11 cellular contexts compared by ENCODE assay signal in genomic region chr5:132447196-132447595, GRCh38. TPM values are rescaled to one million over a fixed set of nuclear protein-coding genes. Genes with fewer than 3 reads are reported as not detected.
DNase-seq lines count a peak whose midpoint lies in the region; ATAC-seq lines count a peak whose summit lies in the region.
"Had no signal": no experiment of that assay in that cellular context is flagged by ENCODE, and none has a peak within 500 bp of the region (broad histone marks: within the 10 kb centered on the region; RNA-seq: fewer than 3 reads in every experiment).

No MANE protein-coding gene starts in this region.

- peak overlapping the region in 1 of 2 experiments; percentile 3 for H3K4ac ChIP-seq in mesenchymal stem cell (ENCODE audit: low read depth in 1 of 2, low read length in 2 of 2)

- no peak overlapping the region for H2AK5ac ChIP-seq in mesenchymal stem cell (ENCODE audit: low read length, severe bottlenecking)

- no peak overlapping the region for H3K27ac Mint-ChIP-seq in activated naive CD8-positive, alpha-beta T cell
- H3K27ac Mint-ChIP-seq in activated naive CD8-positive, alpha-beta T cell treated with anti-CD3 and anti-CD28 coated beads for 36 hours: no peak overlapping the region
- peak overlapping the region; percentile 89 for H3K27ac Mint-ChIP-seq in T-helper 17 cell

- no peak for DNase-seq in activated naive CD8-positive, alpha-beta T cell treated with anti-CD3 and anti-CD28 coated beads for 36 hours
- DNase-seq in T-helper 17 cell: no peak
- DNase-seq in mesenchymal stem cell: no peak
- DNase-seq in cerebellar nuclear complex (lab: John Stamatoyannopoulos, UW): no peak
- DNase-seq in stimulated activated CD4-positive, alpha-beta T cell treated with anti-CD3 and anti-CD28 coated beads, Interleukin-15, amount 100 ng/mL, for 24 hours: no peak
- DNase-seq: NCI-H187 treated with DMSO at 0.1 percent for 48 hours, NCI-H82 had no signal

- H3K23ac ChIP-seq in mesenchymal stem cell (ENCODE audit: low read length in 2 of 2): no peak overlapping the region

- peak overlapping the region; percentile 39 for H3K4me3 Mint-ChIP-seq in activated naive CD8-positive, alpha-beta T cell
- H3K4me3 Mint-ChIP-seq in activated naive CD8-positive, alpha-beta T cell treated with anti-CD3 and anti-CD28 coated beads for 36 hours: no peak overlapping the region
- H3K4me3 Mint-ChIP-seq in T-helper 17 cell: peak overlapping the region; percentile 70

- peaks cover 7 to 12% of the 10 kb centered on the region in 2 experiments for H3K36me3 ChIP-seq in mesenchymal stem cell (ENCODE audit: control insufficient read depth in 1 of 2, insufficient read depth in 2 of 2, low read depth in 1 of 2, low read length in 2 of 2)
- peaks cover 7 to 9% of the 10 kb centered on the region in 2 donors for H3K36me3 ChIP-seq in stomach smooth muscle (ENCODE audit: control insufficient read depth in 2 of 2, insufficient read depth in 2 of 2, low read length in 2 of 2)

- ATAC-seq in T-helper 17 cell (peak; percentile 79), HG03135 (IDR thresholded peaks at IDR 0.05; ENCODE audit: unreplicated experiment) (no peak)

- H2BK12ac ChIP-seq in mesenchymal stem cell (ENCODE audit: low read length in 2 of 2): peak overlapping the region; percentile 3 to 47

- H2BK5ac ChIP-seq in mesenchymal stem cell (ENCODE audit: low read depth, low read length, poor library complexity, severe bottlenecking): no peak overlapping the region

- no peak overlapping the region for H3K4me3 ChIP-seq in mesenchymal stem cell (ENCODE audit: insufficient read depth in 1 of 2, low read depth in 1 of 2, low read length in 2 of 2)
- no peak overlapping the region for H3K4me3 ChIP-seq in stomach smooth muscle (ENCODE audit: low read length in 2 of 2)

- H4K8ac ChIP-seq in mesenchymal stem cell (ENCODE audit: low read length): no peak overlapping the region

- no peak overlapping the region for H3K14ac ChIP-seq in mesenchymal stem cell (ENCODE audit: low read length in 2 of 2)

- H3K27me3 ChIP-seq in mesenchymal stem cell (ENCODE audit: control insufficient read depth in 1 of 2, insufficient read depth in 1 of 2, low read length in 2 of 2) (no peaks in the 10 kb centered on the region), stomach smooth muscle (ENCODE audit: control insufficient read depth in 1 of 2, insufficient read depth in 2 of 2, low read length in 2 of 2) (no peaks in the 10 kb centered on the region)

- H3K4me1 ChIP-seq in mesenchymal stem cell (ENCODE audit: control insufficient read depth, insufficient read depth, low read depth, low read length): peaks cover 9% of the 10 kb centered on the region
- H3K4me1 ChIP-seq in stomach smooth muscle (ENCODE audit: control insufficient read depth, insufficient read depth, low read length): peaks cover 28% of the 10 kb centered on the region

- H3K9ac ChIP-seq in mesenchymal stem cell (ENCODE audit: low read length) (no peak overlapping the region), stomach smooth muscle (ENCODE audit: low read length in 2 of 2) (peak overlapping the region in 1 of 2 donors; percentile 29)

- no peak overlapping the region for H2BK120ac ChIP-seq in mesenchymal stem cell (ENCODE audit: low read depth, low read length)

- WGBS in mesenchymal stem cell: 100% methylated on average over 2 of the region's 2 CpGs

- H3K79me1 ChIP-seq in mesenchymal stem cell (replicated peaks; ENCODE audit: low read length, poor library complexity, severe bottlenecking): peaks cover 18% of the 10 kb centered on the region

- no peak overlapping the region for H4K91ac ChIP-seq in mesenchymal stem cell (ENCODE audit: low read length)

- no peak overlapping the region for H3K18ac ChIP-seq in mesenchymal stem cell (ENCODE audit: low read depth in 1 of 2, low read length in 2 of 2)

- H3K36me3 Mint-ChIP-seq in activated naive CD8-positive, alpha-beta T cell: peaks cover 14% of the 10 kb centered on the region
- peaks cover 42% of the 10 kb centered on the region for H3K36me3 Mint-ChIP-seq in activated naive CD8-positive, alpha-beta T cell treated with anti-CD3 and anti-CD28 coated beads for 36 hours
- peaks cover 8% of the 10 kb centered on the region for H3K36me3 Mint-ChIP-seq in T-helper 17 cell (ENCODE audit: low read depth)

- H3K27ac ChIP-seq in mesenchymal stem cell (ENCODE audit: low read length, poor library complexity, severe bottlenecking) (no peak overlapping the region), stomach smooth muscle (ENCODE audit: low read length) (peak overlapping the region; percentile 11)
- H3K27ac ChIP-seq: HL-60 had no signal

- H2BK15ac ChIP-seq in mesenchymal stem cell (ENCODE audit: low read depth, poor library complexity, severe bottlenecking): no peak overlapping the region

- H3K27me3 Mint-ChIP-seq in activated naive CD8-positive, alpha-beta T cell: no peaks in the 10 kb centered on the region
- no peaks in the 10 kb centered on the region for H3K27me3 Mint-ChIP-seq in activated naive CD8-positive, alpha-beta T cell treated with anti-CD3 and anti-CD28 coated beads for 36 hours
- no peaks in the 10 kb centered on the region for H3K27me3 Mint-ChIP-seq in T-helper 17 cell

- H3K4me1 Mint-ChIP-seq in activated naive CD8-positive, alpha-beta T cell (ENCODE audit: low read depth): peaks cover 71% of the 10 kb centered on the region
- peaks cover 39% of the 10 kb centered on the region for H3K4me1 Mint-ChIP-seq in activated naive CD8-positive, alpha-beta T cell treated with anti-CD3 and anti-CD28 coated beads for 36 hours
- H3K4me1 Mint-ChIP-seq in T-helper 17 cell: peaks cover 42% of the 10 kb centered on the region

- H3K9me3 ChIP-seq in T-helper 17 cell (ENCODE audit: control insufficient read depth, low read length, poor library complexity, severe bottlenecking) (no peaks in the 10 kb centered on the region), mesenchymal stem cell (ENCODE audit: control insufficient read depth, low read length) (no peaks in the 10 kb centered on the region), stomach smooth muscle (ENCODE audit: control insufficient read depth in 2 of 2, low read length in 2 of 2) (no peaks in the 10 kb centered on the region)

- H3K9me3 Mint-ChIP-seq in activated naive CD8-positive, alpha-beta T cell (ENCODE audit: low read depth): no peaks in the 10 kb centered on the region
- no peaks in the 10 kb centered on the region for H3K9me3 Mint-ChIP-seq in activated naive CD8-positive, alpha-beta T cell treated with anti-CD3 and anti-CD28 coated beads for 36 hours

- no peak overlapping the region for H2AFZ ChIP-seq in mesenchymal stem cell (ENCODE audit: low read depth, low read length)

- no peak overlapping the region for H3K4me2 ChIP-seq in mesenchymal stem cell (ENCODE audit: low read length, poor library complexity, severe bottlenecking)

RNA-seq across cellular contexts. Expression of gene IRF1, which starts 43.4 kb away (rescaled TPM):
- total RNA-seq in activated naive CD8-positive, alpha-beta T cell treated with anti-CD3 and anti-CD28 coated beads for 36 hours: 100 to 1,000 TPM; 228 to 232 TPM
- 100 to 1,000 TPM; 590 to 639 TPM for total RNA-seq in T-helper 17 cell
- polyA plus RNA-seq in mesenchymal stem cell (2013, experiment 1 of 2): 33.6 TPM
- polyA plus RNA-seq in mesenchymal stem cell (2013, experiment 2 of 2): 35.8 TPM
